ENCODE assay signal across 1 cellular context in the genomic region with DNA sequence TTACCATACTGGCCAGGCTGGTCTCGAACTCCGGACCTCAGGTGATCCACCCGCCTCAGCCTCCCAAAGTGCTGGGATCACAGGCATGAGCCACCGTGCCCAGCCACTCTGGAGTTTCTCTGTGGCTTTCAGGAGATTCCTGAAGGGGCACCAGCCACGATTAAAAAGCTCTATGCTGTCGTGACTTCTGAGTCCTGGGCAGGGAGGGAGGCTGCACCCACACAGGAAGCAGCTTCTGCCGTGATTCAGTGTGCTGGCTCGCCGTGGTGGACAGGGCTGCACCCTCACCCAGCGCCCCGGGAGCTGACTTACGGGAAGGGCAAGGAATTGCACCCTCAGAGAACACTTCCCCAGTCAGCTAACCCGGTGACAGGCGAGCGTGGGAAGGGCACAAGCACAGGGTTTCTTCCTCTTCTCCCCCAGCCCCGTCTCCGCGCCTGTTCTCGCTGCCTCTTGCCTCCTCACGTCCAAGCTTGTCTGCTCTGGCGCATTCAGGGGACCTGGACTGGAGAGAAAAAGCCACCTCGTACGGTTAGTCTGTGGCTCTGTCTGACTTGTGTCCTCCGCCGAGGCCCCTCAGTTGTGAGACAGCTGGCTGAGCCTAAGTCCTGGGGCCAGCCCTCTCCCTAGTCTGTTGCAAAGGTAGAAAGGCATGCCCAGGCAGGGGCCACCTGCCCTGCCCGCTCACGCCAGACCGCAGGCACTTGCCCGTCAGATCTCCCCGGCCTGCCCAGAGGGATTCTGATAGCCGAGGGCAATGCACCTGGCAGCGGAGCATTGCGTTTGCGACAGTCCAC.
TF ChIP-seq lines count a peak whose summit lies in the region.

No MANE protein-coding gene starts in this region.

TF ChIP-seq in HepG2, 621 proteins besides CTCF, POLR2A, EP300 and RAD21 (continued from another document and continues in another):
- TF ChIP-seq ZNF768 (CRISPR knock-in tag; IDR thresholded peaks at IDR 0.05) (no peak; the same call in 1 of the 2 replicates), HNF4G (IDR thresholded peaks at IDR 0.05; ENCODE audit: borderline replicate concordance, low read depth, low read length) (no peak), HNF4G (CRISPR knock-in tag; IDR thresholded peaks at IDR 0.05; ENCODE audit: borderline replicate concordance, low read depth) (no peak), ZNF24 (IDR thresholded peaks at IDR 0.05) (no peak), POLR2AphosphoS5 (IDR thresholded peaks at IDR 0.05; ENCODE audit: low read depth, low read length) (peak; percentile 9; the same call in 1 of the 2 replicates), ZNF577 (CRISPR knock-in tag; IDR thresholded peaks at IDR 0.05; ENCODE audit: borderline replicate concordance, low read depth) (no peak), STAG1 (CRISPR knock-in tag; IDR thresholded peaks at IDR 0.05) (0 out of 2 replicates have a peak, but pooled peaks have one; percentile 4), HNRNPLL (IDR thresholded peaks at IDR 0.05; ENCODE audit: low read depth, low read length, poor library complexity, severe bottlenecking) (peak; percentile 23), MAZ (IDR thresholded peaks at IDR 0.05; ENCODE audit: borderline replicate concordance, low read depth, low read length) (peak; percentile 34; the same call in 1 of the 2 replicates), MAZ (CRISPR knock-in tag; IDR thresholded peaks at IDR 0.05; ENCODE audit: low read depth) (no peak), ZNF160 (CRISPR knock-in tag; IDR thresholded peaks at IDR 0.05) (no peak), POGZ (CRISPR knock-in tag; IDR thresholded peaks at IDR 0.05) (no peak), ARNT2 (CRISPR knock-in tag; IDR thresholded peaks at IDR 0.05; ENCODE audit: low read depth) (no peak; the same call in 1 of the 2 replicates), RFX1 (IDR thresholded peaks at IDR 0.05) (no peak), ZNF124 (CRISPR knock-in tag; IDR thresholded peaks at IDR 0.05) (no peak), POLR2AphosphoS2 (IDR thresholded peaks at IDR 0.05; ENCODE audit: low read depth, low read length) (no peak), ZNF460 (CRISPR knock-in tag; IDR thresholded peaks at IDR 0.05; ENCODE audit: borderline replicate concordance) (no peak), ZMYM4 (CRISPR knock-in tag; IDR thresholded peaks at IDR 0.05) (peak; percentile 16; the same call in 1 of the 2 replicates), PCBP2 (optimal IDR thresholded peaks at IDR 0.05; ENCODE audit: low read depth, low read length, poor library complexity, severe bottlenecking) (no peak), CAMTA2 (CRISPR knock-in tag; IDR thresholded peaks at IDR 0.05; ENCODE audit: borderline replicate concordance) (no peak; the same call in 1 of the 2 replicates), REL (CRISPR knock-in tag; conservative IDR thresholded peaks at IDR 0.05) (peak; percentile 32; the same call in 1 of the 2 replicates), ZNF549 (CRISPR knock-in tag; IDR thresholded peaks at IDR 0.05) (no peak), KDM5A (IDR thresholded peaks at IDR 0.05; ENCODE audit: borderline replicate concordance, low read length) (no peak), ZNF367 (CRISPR knock-in tag; IDR thresholded peaks at IDR 0.05; ENCODE audit: borderline replicate concordance) (no peak), ZNF329 (CRISPR knock-in tag; IDR thresholded peaks at IDR 0.05; ENCODE audit: low read depth) (peak; percentile 4; the same call in 1 of the 2 replicates), ZNF660 (CRISPR knock-in tag; IDR thresholded peaks at IDR 0.05; ENCODE audit: borderline replicate concordance, low read depth) (no peak), JUN (CRISPR knock-in tag; IDR thresholded peaks at IDR 0.05) (no peak), JDP2 (CRISPR knock-in tag; IDR thresholded peaks at IDR 0.05; ENCODE audit: borderline replicate concordance) (peak; percentile 15; the same call in 1 of the 2 replicates), CC2D1A (CRISPR knock-in tag; IDR thresholded peaks at IDR 0.05) (0 out of 2 replicates have a peak, but pooled peaks have one; percentile 1), ZNF619 (CRISPR knock-in tag; IDR thresholded peaks at IDR 0.05) (no peak), ZNF251 (CRISPR knock-in tag; IDR thresholded peaks at IDR 0.05) (0 out of 2 replicates have a peak, but pooled peaks have one; percentile 50), ZNF382 (CRISPR knock-in tag; IDR thresholded peaks at IDR 0.05; ENCODE audit: borderline replicate concordance) (no peak), IKZF1 (IDR thresholded peaks at IDR 0.05) (no peak), HDAC6 (IDR thresholded peaks at IDR 0.05; ENCODE audit: low read depth, low read length) (no peak), GATA4 (IDR thresholded peaks at IDR 0.05; ENCODE audit: borderline replicate concordance, low read depth) (no peak)
- TF ChIP-seq, protein P1, sequence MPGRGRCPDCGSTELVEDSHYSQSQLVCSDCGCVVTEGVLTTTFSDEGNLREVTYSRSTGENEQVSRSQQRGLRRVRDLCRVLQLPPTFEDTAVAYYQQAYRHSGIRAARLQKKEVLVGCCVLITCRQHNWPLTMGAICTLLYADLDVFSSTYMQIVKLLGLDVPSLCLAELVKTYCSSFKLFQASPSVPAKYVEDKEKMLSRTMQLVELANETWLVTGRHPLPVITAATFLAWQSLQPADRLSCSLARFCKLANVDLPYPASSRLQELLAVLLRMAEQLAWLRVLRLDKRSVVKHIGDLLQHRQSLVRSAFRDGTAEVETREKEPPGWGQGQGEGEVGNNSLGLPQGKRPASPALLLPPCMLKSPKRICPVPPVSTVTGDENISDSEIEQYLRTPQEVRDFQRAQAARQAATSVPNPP (CRISPR knock-in tag; IDR thresholded peaks at IDR 0.05), result no peak
- TF ChIP-seq, protein P2, sequence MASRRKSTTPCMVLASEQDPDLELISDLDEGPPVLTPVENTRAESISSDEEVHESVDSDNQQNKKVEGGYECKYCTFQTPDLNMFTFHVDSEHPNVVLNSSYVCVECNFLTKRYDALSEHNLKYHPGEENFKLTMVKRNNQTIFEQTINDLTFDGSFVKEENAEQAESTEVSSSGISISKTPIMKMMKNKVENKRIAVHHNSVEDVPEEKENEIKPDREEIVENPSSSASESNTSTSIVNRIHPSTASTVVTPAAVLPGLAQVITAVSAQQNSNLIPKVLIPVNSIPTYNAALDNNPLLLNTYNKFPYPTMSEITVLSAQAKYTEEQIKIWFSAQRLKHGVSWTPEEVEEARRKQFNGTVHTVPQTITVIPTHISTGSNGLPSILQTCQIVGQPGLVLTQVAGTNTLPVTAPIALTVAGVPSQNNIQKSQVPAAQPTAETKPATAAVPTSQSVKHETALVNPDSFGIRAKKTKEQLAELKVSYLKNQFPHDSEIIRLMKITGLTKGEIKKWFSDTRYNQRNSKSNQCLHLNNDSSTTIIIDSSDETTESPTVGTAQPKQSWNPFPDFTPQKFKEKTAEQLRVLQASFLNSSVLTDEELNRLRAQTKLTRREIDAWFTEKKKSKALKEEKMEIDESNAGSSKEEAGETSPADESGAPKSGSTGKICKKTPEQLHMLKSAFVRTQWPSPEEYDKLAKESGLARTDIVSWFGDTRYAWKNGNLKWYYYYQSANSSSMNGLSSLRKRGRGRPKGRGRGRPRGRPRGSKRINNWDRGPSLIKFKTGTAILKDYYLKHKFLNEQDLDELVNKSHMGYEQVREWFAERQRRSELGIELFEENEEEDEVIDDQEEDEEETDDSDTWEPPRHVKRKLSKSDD (CRISPR knock-in tag; IDR thresholded peaks at IDR 0.05; ENCODE audit: low read depth), result no peak
- TF ChIP-seq, protein P3, sequence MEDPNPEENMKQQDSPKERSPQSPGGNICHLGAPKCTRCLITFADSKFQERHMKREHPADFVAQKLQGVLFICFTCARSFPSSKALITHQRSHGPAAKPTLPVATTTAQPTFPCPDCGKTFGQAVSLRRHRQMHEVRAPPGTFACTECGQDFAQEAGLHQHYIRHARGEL (CRISPR knock-in tag; IDR thresholded peaks at IDR 0.05), result no peak
- TF ChIP-seq, protein P4, sequence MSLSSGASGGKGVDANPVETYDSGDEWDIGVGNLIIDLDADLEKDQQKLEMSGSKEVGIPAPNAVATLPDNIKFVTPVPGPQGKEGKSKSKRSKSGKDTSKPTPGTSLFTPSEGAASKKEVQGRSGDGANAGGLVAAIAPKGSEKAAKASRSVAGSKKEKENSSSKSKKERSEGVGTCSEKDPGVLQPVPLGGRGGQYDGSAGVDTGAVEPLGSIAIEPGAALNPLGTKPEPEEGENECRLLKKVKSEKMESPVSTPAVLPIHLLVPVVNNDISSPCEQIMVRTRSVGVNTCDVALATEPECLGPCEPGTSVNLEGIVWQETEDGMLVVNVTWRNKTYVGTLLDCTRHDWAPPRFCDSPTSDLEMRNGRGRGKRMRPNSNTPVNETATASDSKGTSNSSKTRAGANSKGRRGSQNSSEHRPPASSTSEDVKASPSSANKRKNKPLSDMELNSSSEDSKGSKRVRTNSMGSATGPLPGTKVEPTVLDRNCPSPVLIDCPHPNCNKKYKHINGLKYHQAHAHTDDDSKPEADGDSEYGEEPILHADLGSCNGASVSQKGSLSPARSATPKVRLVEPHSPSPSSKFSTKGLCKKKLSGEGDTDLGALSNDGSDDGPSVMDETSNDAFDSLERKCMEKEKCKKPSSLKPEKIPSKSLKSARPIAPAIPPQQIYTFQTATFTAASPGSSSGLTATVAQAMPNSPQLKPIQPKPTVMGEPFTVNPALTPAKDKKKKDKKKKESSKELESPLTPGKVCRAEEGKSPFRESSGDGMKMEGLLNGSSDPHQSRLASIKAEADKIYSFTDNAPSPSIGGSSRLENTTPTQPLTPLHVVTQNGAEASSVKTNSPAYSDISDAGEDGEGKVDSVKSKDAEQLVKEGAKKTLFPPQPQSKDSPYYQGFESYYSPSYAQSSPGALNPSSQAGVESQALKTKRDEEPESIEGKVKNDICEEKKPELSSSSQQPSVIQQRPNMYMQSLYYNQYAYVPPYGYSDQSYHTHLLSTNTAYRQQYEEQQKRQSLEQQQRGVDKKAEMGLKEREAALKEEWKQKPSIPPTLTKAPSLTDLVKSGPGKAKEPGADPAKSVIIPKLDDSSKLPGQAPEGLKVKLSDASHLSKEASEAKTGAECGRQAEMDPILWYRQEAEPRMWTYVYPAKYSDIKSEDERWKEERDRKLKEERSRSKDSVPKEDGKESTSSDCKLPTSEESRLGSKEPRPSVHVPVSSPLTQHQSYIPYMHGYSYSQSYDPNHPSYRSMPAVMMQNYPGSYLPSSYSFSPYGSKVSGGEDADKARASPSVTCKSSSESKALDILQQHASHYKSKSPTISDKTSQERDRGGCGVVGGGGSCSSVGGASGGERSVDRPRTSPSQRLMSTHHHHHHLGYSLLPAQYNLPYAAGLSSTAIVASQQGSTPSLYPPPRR (CRISPR knock-in tag; IDR thresholded peaks at IDR 0.05; ENCODE audit: borderline replicate concordance), result no peak
- TF ChIP-seq, protein P5, sequence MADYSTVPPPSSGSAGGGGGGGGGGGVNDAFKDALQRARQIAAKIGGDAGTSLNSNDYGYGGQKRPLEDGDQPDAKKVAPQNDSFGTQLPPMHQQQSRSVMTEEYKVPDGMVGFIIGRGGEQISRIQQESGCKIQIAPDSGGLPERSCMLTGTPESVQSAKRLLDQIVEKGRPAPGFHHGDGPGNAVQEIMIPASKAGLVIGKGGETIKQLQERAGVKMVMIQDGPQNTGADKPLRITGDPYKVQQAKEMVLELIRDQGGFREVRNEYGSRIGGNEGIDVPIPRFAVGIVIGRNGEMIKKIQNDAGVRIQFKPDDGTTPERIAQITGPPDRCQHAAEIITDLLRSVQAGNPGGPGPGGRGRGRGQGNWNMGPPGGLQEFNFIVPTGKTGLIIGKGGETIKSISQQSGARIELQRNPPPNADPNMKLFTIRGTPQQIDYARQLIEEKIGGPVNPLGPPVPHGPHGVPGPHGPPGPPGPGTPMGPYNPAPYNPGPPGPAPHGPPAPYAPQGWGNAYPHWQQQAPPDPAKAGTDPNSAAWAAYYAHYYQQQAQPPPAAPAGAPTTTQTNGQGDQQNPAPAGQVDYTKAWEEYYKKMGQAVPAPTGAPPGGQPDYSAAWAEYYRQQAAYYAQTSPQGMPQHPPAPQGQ (CRISPR knock-in tag; IDR thresholded peaks at IDR 0.05; ENCODE audit: borderline replicate concordance), result no peak
- TF ChIP-seq, protein P6, sequence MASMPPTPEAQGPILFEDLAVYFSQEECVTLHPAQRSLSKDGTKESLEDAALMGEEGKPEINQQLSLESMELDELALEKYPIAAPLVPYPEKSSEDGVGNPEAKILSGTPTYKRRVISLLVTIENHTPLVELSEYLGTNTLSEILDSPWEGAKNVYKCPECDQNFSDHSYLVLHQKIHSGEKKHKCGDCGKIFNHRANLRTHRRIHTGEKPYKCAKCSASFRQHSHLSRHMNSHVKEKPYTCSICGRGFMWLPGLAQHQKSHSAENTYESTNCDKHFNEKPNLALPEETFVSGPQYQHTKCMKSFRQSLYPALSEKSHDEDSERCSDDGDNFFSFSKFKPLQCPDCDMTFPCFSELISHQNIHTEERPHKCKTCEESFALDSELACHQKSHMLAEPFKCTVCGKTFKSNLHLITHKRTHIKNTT (CRISPR knock-in tag; IDR thresholded peaks at IDR 0.05), result 0 out of 2 replicates have a peak, but pooled peaks have one; percentile 52
- TF ChIP-seq, protein P7, sequence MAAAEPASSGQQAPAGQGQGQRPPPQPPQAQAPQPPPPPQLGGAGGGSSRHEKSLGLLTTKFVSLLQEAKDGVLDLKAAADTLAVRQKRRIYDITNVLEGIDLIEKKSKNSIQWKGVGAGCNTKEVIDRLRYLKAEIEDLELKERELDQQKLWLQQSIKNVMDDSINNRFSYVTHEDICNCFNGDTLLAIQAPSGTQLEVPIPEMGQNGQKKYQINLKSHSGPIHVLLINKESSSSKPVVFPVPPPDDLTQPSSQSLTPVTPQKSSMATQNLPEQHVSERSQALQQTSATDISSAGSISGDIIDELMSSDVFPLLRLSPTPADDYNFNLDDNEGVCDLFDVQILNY (CRISPR knock-in tag; conservative IDR thresholded peaks at IDR 0.05), result no peak
- TF ChIP-seq, protein P8, sequence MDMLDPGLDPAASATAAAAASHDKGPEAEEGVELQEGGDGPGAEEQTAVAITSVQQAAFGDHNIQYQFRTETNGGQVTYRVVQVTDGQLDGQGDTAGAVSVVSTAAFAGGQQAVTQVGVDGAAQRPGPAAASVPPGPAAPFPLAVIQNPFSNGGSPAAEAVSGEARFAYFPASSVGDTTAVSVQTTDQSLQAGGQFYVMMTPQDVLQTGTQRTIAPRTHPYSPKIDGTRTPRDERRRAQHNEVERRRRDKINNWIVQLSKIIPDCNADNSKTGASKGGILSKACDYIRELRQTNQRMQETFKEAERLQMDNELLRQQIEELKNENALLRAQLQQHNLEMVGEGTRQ (IDR thresholded peaks at IDR 0.05; ENCODE audit: low read depth, low read length), result no peak
- TF ChIP-seq, protein P8 (CRISPR knock-in tag; IDR thresholded peaks at IDR 0.05; ENCODE audit: borderline replicate concordance), result no peak
- TF ChIP-seq, protein P9, sequence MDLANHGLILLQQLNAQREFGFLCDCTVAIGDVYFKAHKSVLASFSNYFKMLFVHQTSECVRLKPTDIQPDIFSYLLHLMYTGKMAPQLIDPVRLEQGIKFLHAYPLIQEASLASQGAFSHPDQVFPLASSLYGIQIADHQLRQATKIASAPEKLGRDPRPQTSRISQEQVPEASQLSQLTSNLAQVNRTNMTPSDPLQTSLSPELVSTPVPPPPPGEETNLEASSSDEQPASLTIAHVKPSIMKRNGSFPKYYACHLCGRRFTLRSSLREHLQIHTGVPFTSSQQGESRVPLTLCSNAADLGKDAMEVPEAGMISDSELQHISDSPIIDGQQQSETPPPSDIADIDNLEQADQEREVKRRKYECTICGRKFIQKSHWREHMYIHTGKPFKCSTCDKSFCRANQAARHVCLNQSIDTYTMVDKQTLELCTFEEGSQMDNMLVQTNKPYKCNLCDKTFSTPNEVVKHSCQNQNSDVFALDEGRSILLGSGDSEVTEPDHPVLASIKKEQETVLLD (CRISPR knock-in tag; IDR thresholded peaks at IDR 0.05; ENCODE audit: low read depth), result peak; percentile 15; the same call in 1 of the 2 replicates
